Comparison of ENCODE assay signal across 1 cellular context in the genomic region with DNA sequence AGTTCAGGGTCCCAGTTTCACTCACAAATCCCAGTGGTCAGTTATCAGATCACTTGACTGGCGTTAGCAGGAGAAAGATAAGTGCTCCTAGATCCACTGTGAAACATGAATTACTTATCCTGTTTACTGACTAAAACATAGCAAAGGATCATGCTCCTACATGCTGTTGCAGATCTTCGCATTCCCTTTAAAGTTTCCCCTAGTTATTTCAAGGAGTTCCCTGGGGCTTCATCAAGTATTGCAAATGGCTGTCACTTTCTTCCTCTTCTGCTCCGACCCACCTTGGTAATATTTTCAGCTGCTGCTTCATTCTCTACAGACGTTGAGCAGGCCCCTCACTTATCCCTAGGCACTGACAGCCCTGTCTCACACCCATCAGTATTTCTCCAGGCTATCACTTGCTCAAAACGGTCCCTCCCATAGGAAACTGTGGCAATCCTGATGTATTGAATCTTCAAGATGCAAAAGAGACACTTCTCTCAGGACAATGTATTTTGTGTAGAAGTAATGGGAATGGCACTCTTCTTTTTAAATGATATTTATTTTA.
TF ChIP-seq lines count a peak whose summit lies in the region.

No MANE protein-coding gene starts in this region.

TF ChIP-seq in IMR-90, 13 proteins besides CTCF, POLR2A, EP300 and RAD21 (continued from another document):
- TF ChIP-seq, protein P1, sequence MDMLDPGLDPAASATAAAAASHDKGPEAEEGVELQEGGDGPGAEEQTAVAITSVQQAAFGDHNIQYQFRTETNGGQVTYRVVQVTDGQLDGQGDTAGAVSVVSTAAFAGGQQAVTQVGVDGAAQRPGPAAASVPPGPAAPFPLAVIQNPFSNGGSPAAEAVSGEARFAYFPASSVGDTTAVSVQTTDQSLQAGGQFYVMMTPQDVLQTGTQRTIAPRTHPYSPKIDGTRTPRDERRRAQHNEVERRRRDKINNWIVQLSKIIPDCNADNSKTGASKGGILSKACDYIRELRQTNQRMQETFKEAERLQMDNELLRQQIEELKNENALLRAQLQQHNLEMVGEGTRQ (IDR thresholded peaks at IDR 0.05; ENCODE audit: low read depth, low read length) = no peak
- no peak for TF ChIP-seq NFE2L2 (IDR thresholded peaks at IDR 0.05; ENCODE audit: low read depth, low read length)
- TF ChIP-seq RCOR1 (IDR thresholded peaks at IDR 0.05; ENCODE audit: insufficient replicate concordance, low read length) = no peak
- TF ChIP-seq MXI1 (IDR thresholded peaks at IDR 0.05; ENCODE audit: borderline replicate concordance, low read depth, low read length) = no peak
- no peak for TF ChIP-seq CEBPB (IDR thresholded peaks at IDR 0.05; ENCODE audit: low read depth, low read length)
- TF ChIP-seq, protein P2, sequence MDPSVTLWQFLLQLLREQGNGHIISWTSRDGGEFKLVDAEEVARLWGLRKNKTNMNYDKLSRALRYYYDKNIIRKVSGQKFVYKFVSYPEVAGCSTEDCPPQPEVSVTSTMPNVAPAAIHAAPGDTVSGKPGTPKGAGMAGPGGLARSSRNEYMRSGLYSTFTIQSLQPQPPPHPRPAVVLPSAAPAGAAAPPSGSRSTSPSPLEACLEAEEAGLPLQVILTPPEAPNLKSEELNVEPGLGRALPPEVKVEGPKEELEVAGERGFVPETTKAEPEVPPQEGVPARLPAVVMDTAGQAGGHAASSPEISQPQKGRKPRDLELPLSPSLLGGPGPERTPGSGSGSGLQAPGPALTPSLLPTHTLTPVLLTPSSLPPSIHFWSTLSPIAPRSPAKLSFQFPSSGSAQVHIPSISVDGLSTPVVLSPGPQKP (IDR thresholded peaks at IDR 0.05; ENCODE audit: borderline replicate concordance, low read depth, low read length) = no peak
- no peak for TF ChIP-seq FOS (IDR thresholded peaks at IDR 0.05; ENCODE audit: low read depth, low read length)
- no peak for TF ChIP-seq MAFK (IDR thresholded peaks at IDR 0.05; ENCODE audit: low read depth, low read length)
- no peak for TF ChIP-seq BHLHE40 (IDR thresholded peaks at IDR 0.05; ENCODE audit: low read depth, low read length)
